In the genomic region with DNA sequence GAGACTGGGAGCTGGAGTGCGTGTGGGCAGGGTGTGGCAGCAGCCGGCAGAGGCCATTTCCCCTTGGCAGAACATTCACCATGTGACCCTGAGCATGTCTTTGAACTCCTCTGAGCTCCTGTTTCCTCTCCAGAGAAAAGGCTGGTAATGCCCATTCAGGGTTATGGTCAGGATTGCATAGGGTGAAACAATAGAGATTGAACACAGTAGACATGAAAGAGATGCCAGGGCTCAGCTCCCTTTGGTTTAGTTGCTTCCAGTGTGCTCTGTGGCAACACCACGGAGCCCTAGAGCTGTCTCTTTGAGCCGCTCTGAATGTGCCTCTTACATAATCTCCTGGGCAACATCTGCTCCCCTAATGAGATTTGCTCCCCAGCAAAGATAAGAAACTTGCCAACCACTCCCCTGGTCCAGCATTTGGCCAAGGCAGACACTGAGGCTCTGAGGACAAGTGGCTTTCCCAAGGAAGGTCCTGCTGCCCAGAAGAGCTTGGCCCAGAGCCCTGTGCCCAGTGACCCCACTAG, we compare ENCODE assay signal across 7 cellular contexts. TPM values are rescaled to one million over a fixed set of nuclear protein-coding genes. Genes with fewer than 3 reads are reported as not detected.
A peak's percentile ranks its signal among the peaks of the same experiment; 100 is the strongest.
DNase-seq lines count a peak whose midpoint lies in the region; ATAC-seq and TF ChIP-seq lines count a peak whose summit lies in the region.
"Had no signal": no experiment of that assay in that cellular context is flagged by ENCODE, and none has a peak within 500 bp of the region (broad histone marks: within the 10 kb centered on the region; RNA-seq: fewer than 3 reads in every experiment).

No MANE protein-coding gene starts in this region.

- no peak overlapping the region for H3K4me3 Mint-ChIP-seq in immature natural killer cell
- H3K4me3 Mint-ChIP-seq: activated CD4-positive, alpha-beta memory T cell treated with anti-CD3 and anti-CD28 coated beads, Interleukin-2, amount 10 ng/mL, durations not matched to agents 7 days and 5 days had no signal

- H3K4me3 ChIP-seq in testis (no peak overlapping the region), OCI-LY7 (ENCODE audit: low read depth, low read length, poor library complexity, severe bottlenecking) (no peak overlapping the region)

- H4K20me1 ChIP-seq in OCI-LY7 (ENCODE audit: insufficient read depth, low read length): no peaks in the 10 kb centered on the region

- intact Hi-C loops in cardiac septum (cut with DNase I) (loop anchor here (2.0 kb wide), 1 partner anchor 14 kb away; the partner anchor contains the start of gene IFI27L2), testis (cut with DNase I; ENCODE audit: low total_unique reads) (no loop called here), OCI-LY7 (cut with micrococcal nuclease; ENCODE audit: unreplicated experiment) (no loop called here)

- no peaks in the 10 kb centered on the region for H3K27me3 ChIP-seq in testis

- BruUV-seq in OCI-LY7 (replicated peaks; lab: Mats Ljungman, UMichigan): no TSS peak

- TF ChIP-seq POLR2A in testis (IDR thresholded peaks at IDR 0.05): no peak

- peak overlapping the region in 1 of 6 donors; percentile 35 for H3K27ac Mint-ChIP-seq in immature natural killer cell
- H3K27ac Mint-ChIP-seq: activated CD4-positive, alpha-beta memory T cell treated with anti-CD3 and anti-CD28 coated beads, Interleukin-2, amount 10 ng/mL, durations not matched to agents 7 days and 5 days had no signal

- H3K9me3 ChIP-seq in testis (no peaks in the 10 kb centered on the region), OCI-LY7 (ENCODE audit: low read length) (no peaks in the 10 kb centered on the region)

- no peaks in the 10 kb centered on the region for H3K9me2 ChIP-seq in OCI-LY7 (ENCODE audit: insufficient read depth, low read length)

- peak; percentile 86 for DNase-seq in SW480 (ENCODE audit: low spot score)
- DNase-seq in cardiac septum (ENCODE audit: low spot score): peak; percentile 75
- peak; percentile 39 for DNase-seq in testis
- no peak for DNase-seq in OCI-LY7 (ENCODE audit: low spot score)
- no peak for DNase-seq in immature natural killer cell
- DNase-seq: activated CD4-positive, alpha-beta memory T cell treated with anti-CD3 and anti-CD28 coated beads, Interleukin-2, amount 10 ng/mL, durations not matched to agents 7 days and 5 days had no signal

- peaks cover 0 to 19% (median 6%) of the 10 kb centered on the region in 3 donors for H3K27me3 Mint-ChIP-seq in immature natural killer cell (ENCODE audit: low read depth in 3 of 3)

- H3K36me3 ChIP-seq in testis (ENCODE audit: low read depth, missing control alignments) (no peaks in the 10 kb centered on the region), OCI-LY7 (ENCODE audit: insufficient read depth, low read length) (no peaks in the 10 kb centered on the region)

- H3K36me3 Mint-ChIP-seq in immature natural killer cell: no peaks in the 10 kb centered on the region

- no peaks in the 10 kb centered on the region for H3K79me2 ChIP-seq in OCI-LY7 (ENCODE audit: insufficient read depth, low read depth, low read length)

- peaks cover 0 to 6% (median 0%) of the 10 kb centered on the region in 6 donors for H3K9me3 Mint-ChIP-seq in immature natural killer cell

- POLR2A ChIA-PET in OCI-LY7 (lab: Charles Lee): interaction anchor here (0.7 to 1.2 kb wide), 3 partner anchors 15 to 1514 kb away, joined by 3 read pairs; no protein-coding TSS in a partner anchor

- peak overlapping the region; percentile 34 to 62 for H3K27ac ChIP-seq in testis
- H3K27ac ChIP-seq in OCI-LY7 (ENCODE audit: low read depth, low read length, poor library complexity, severe bottlenecking): no peak overlapping the region

- H3K4me2 ChIP-seq in OCI-LY7 (ENCODE audit: low read length): no peak overlapping the region

- ATAC-seq in GM21526 (IDR thresholded peaks at IDR 0.05; ENCODE audit: low FRiP score, unreplicated experiment): no peak

- CTCF ChIA-PET in OCI-LY7 (lab: Charles Lee; ENCODE audit: unreplicated experiment): no interaction called here

- no peak overlapping the region for H2AFZ ChIP-seq in OCI-LY7 (ENCODE audit: low read length)

- no peak for TF ChIP-seq CTCF in testis (IDR thresholded peaks at IDR 0.05)
- TF ChIP-seq CTCF in OCI-LY7 (conservative IDR thresholded peaks at IDR 0.05; ENCODE audit: low read length): no peak

- WGBS in testis, 2 donors: 36 to 47% methylated on average over 4 of the region's 4 CpGs

- no peaks in the 10 kb centered on the region for H3K4me1 Mint-ChIP-seq in immature natural killer cell

- H3K4me1 ChIP-seq in testis: peaks cover 30% of the 10 kb centered on the region
- no peaks in the 10 kb centered on the region for H3K4me1 ChIP-seq in OCI-LY7 (ENCODE audit: insufficient read depth, low read length, poor library complexity, severe bottlenecking)

RNA-seq across cellular contexts. Expression of gene IFI27, which starts 4.6 kb away (rescaled TPM):
- total RNA-seq in cardiac septum (147 TPM), testis (100 to 1,000 TPM; 388 to 531 TPM), OCI-LY7 (2022) (1.3 and 1.5 TPM in 2 replicates)
- polyA plus RNA-seq in testis (ENCODE audit: insufficient read depth, low read depth, low replicate concordance) (312 TPM), immature natural killer cell (1 to 10 TPM in 1 of 3 donors, not detected in 2; 2.8 TPM)
- 0.63 and 0.90 TPM in 2 replicates for total RNA-seq in OCI-LY7 (2014; rRNA removed; shearing (Covaris generic))

RNA-seq across cellular contexts. Expression of gene IFI27L2, which starts 14.3 kb away (rescaled TPM):
- 93.0 TPM for total RNA-seq in cardiac septum
- 100 to 1,000 TPM; 182 to 187 TPM for total RNA-seq in testis
- 71.8 TPM for polyA plus RNA-seq in testis (ENCODE audit: insufficient read depth, low read depth, low replicate concordance)
- total RNA-seq in OCI-LY7 (2014; rRNA removed; shearing (Covaris generic)): 94.2 and 102 TPM in 2 replicates
- 52.6 and 55.1 TPM in 2 replicates for total RNA-seq in OCI-LY7 (2022)
- 100 to 1,000 TPM in 2 of 3 donors, 10 to 100 TPM in 1; 82.0 to 188 (median 103) TPM for polyA plus RNA-seq in immature natural killer cell

RNA-seq across cellular contexts. Expression of gene IFI27L1, which starts 34.0 kb away (rescaled TPM):
- 9.3 TPM for total RNA-seq in cardiac septum
- 100 to 1,000 TPM; 174 to 219 TPM for total RNA-seq in testis
- polyA plus RNA-seq in testis (ENCODE audit: insufficient read depth, low read depth, low replicate concordance): 209 TPM
- total RNA-seq in OCI-LY7 (2014; rRNA removed; shearing (Covaris generic)): 40.0 and 49.0 TPM in 2 replicates
- total RNA-seq in OCI-LY7 (2022): 61.5 and 63.4 TPM in 2 replicates
- polyA plus RNA-seq in immature natural killer cell: 10 to 100 TPM; 10.0 to 19.3 (median 10.3) TPM

RNA-seq across cellular contexts. Expression of gene DDX24, which starts 34.1 kb away (rescaled TPM):
- total RNA-seq in cardiac septum (245 TPM), testis (100 to 1,000 TPM; 378 to 485 TPM), OCI-LY7 (2022) (143 and 172 TPM in 2 replicates)
- polyA plus RNA-seq in testis (ENCODE audit: insufficient read depth, low read depth, low replicate concordance) (431 TPM), immature natural killer cell (100 to 1,000 TPM in 2 of 3 donors, 10 to 100 TPM in 1; 60.8 to 208 (median 114) TPM)
- total RNA-seq in OCI-LY7 (2014; rRNA removed; shearing (Covaris generic)): 81.5 and 91.5 TPM in 2 replicates

RNA-seq across cellular contexts. Expression of gene PPP4R4, which starts 59.0 kb away (rescaled TPM):
- total RNA-seq in cardiac septum: 0.30 TPM
- total RNA-seq in testis: 10 to 100 TPM; 24.3 to 26.7 TPM
- polyA plus RNA-seq in testis (ENCODE audit: insufficient read depth, low read depth, low replicate concordance): 15.8 TPM
- total RNA-seq in OCI-LY7 (2014; rRNA removed; shearing (Covaris generic)): 0.54 and 1.7 TPM in 2 replicates
- total RNA-seq in OCI-LY7 (2022): 0.93 and 1.00 TPM in 2 replicates
- not detected for polyA plus RNA-seq in immature natural killer cell

Comparison
In these comparisons a context has a peak if more than half of its experiments do, and no peak if none do; other contexts are left out.
1. DNase-seq: peak in SW480 (single experiment), cardiac septum (single experiment) and testis (single experiment); none in OCI-LY7 (single experiment) and immature natural killer cell (0 of 3).
2. RNA of gene IFI27, which starts 4.6 kb away (total RNA-seq): 388 to 531 TPM in testis and 147 TPM in cardiac septum (single experiment); 0.63 to 1.5 TPM in OCI-LY7; every median in the first group is over 10 times any median in the second.